ENCODE assay signal across 8 cellular contexts in the genomic region with DNA sequence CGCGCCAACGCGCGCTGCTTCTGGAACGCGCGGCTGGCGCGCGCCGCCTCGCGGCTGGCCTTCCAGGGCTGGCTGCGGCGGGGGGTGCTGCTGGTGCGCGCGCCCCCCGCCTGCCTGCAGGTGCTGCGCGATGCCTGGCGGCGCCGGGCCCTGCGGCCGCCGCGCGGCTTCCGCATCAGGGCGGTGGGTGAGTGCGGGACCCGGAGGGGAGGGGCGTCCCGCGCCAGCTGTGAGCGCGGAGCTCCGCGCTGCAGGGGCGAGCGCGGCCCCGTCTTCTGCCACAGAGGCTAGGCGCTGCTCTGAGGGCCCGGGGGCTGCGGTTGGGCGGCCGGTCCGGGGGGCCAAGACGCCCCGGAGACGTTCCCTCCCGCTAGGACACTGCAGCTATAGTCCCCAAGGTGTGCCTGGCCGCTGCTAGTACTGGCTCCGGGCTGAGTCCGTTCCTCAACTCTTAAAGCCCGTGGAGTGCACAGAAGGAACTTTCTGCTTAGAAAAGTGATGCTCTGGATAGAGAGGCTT. TPM values are rescaled to one million over a fixed set of nuclear protein-coding genes. Genes with fewer than 3 reads are reported as not detected.
DNase-seq lines count a peak whose midpoint lies in the region; ATAC-seq and TF ChIP-seq lines count a peak whose summit lies in the region.
"Not testable (repeated sequence)": the region's sequence is repeated elsewhere in the genome, so short reads cannot be mapped to it uniquely, and the experiment has no call there.

No MANE protein-coding gene starts in this region.

- H3K36me3 Mint-ChIP-seq in memory B cell, result not testable (repeated sequence)

- not testable (repeated sequence) for TF ChIP-seq CTCF in RWPE2 (IDR thresholded peaks at IDR 0.05; ENCODE audit: poor library complexity, severe bottlenecking)

- not testable (repeated sequence) for H3K4me1 Mint-ChIP-seq in memory B cell

- H4K20me1 ChIP-seq in BLaER1, result not testable (repeated sequence)

- not testable (repeated sequence) for H3K36me3 ChIP-seq in BLaER1; RWPE2 (ENCODE audit: low read depth)

- peak overlapping the region; percentile 51; the same call in 1 of the 2 replicates for H3K9ac ChIP-seq in BLaER1

- H3K9me3 Mint-ChIP-seq in memory B cell, result not testable (repeated sequence)

- H3K4me3 Mint-ChIP-seq in memory B cell, result peak overlapping the region; percentile 44

- H3K4me3 ChIP-seq in BLaER1 (peak overlapping the region; percentile 65), RWPE2 (ENCODE audit: severe bottlenecking) (peak overlapping the region; percentile 24)

- not testable (repeated sequence) for DNase-seq in RWPE2 (ENCODE audit: low spot score)
- peak; percentile 5 for DNase-seq in activated naive CD4-positive, alpha-beta T cell treated with Interleukin-2 at 50 U/mL for 16 hours
- DNase-seq in memory B cell (ENCODE audit: low spot score in 2 of 2), result peak; percentile 9 to 30
- peak; percentile 43 for DNase-seq in stimulated activated CD4-positive, alpha-beta T cell treated with anti-CD3 and anti-CD28 coated beads, Interleukin-15, amount 100 ng/mL, for 24 hours

- H3K27ac ChIP-seq in BLaER1, result 0 out of 2 replicates have a peak overlapping the region, but pooled peaks have one; percentile 31
- H3K27ac ChIP-seq in RWPE2 (ENCODE audit: poor library complexity, severe bottlenecking), result not testable (repeated sequence)

- H3K27me3 ChIP-seq in BLaER1; RWPE2 (ENCODE audit: insufficient read depth, poor library complexity, severe bottlenecking): not testable (repeated sequence)

- not testable (repeated sequence) for H3K27ac Mint-ChIP-seq in memory B cell

- H3K27me3 Mint-ChIP-seq in memory B cell, result not testable (repeated sequence)

- not testable (repeated sequence) for H3K9me3 ChIP-seq in BLaER1; RWPE2 (ENCODE audit: severe bottlenecking)

- peaks cover 23% of the 10 kb centered on the region for H3K4me1 ChIP-seq in BLaER1
- not testable (repeated sequence) for H3K4me1 ChIP-seq in RWPE2 (ENCODE audit: insufficient read depth, poor library complexity, severe bottlenecking)

- H3K4me2 ChIP-seq in BLaER1, result peak overlapping the region; percentile 78

- ATAC-seq in GM19372 (IDR thresholded peaks at IDR 0.05; ENCODE audit: low read depth, unreplicated experiment) (peak; percentile 46), HG03342 (IDR thresholded peaks at IDR 0.05; ENCODE audit: unreplicated experiment) (peak; percentile 37), RWPE2 (ENCODE audit: low read depth) (peak; percentile 30; the same call in 1 of the 3 replicates), esophagus mucosa (peak; percentile 22), memory B cell (ENCODE audit: low read depth) (peak; percentile 67)

RNA-seq across cellular contexts. Expression of a gene that starts 0.8 kb away (rescaled TPM):
- 0.28 TPM for total RNA-seq in esophagus mucosa
